In the genomic region with DNA sequence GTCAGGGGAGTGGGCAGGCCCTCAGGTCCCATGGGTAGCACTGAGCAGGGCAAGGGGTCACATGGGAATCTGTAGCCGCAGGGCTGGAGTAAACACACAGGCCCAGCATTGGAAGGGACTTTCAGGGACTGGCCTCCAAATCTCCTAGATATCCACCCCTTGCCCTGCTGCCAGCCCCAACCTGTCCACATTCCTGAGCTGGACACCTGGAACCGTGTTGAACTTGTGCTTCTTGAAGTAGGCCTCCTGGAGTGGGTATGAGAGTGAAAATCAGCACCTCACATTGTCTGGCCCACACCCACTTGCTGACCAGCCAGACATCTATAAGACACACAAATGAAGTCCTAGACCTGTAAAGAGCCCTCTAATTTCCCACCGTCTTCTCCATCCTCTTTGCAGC, we compare ENCODE assay signal across 1 cellular context.
TF ChIP-seq lines count a peak whose summit lies in the region.

No MANE protein-coding gene starts in this region.

TF ChIP-seq in IMR-90, 13 proteins besides CTCF, POLR2A, EP300 and RAD21:
- TF ChIP-seq NFE2L2 (IDR thresholded peaks at IDR 0.05; ENCODE audit: low read depth, low read length) (no peak), SMC3 (IDR thresholded peaks at IDR 0.05; ENCODE audit: low read depth, low read length) (no peak), RCOR1 (IDR thresholded peaks at IDR 0.05; ENCODE audit: insufficient replicate concordance, low read length) (no peak), MAZ (IDR thresholded peaks at IDR 0.05; ENCODE audit: borderline replicate concordance, low read depth, low read length) (no peak), MXI1 (IDR thresholded peaks at IDR 0.05; ENCODE audit: borderline replicate concordance, low read depth, low read length) (no peak), CHD1 (IDR thresholded peaks at IDR 0.05; ENCODE audit: low read depth, low read length) (no peak), CEBPB (IDR thresholded peaks at IDR 0.05; ENCODE audit: low read depth, low read length) (no peak), MAFK (IDR thresholded peaks at IDR 0.05; ENCODE audit: low read depth, low read length) (no peak)
